1 cellular context compared by ENCODE assay signal in genomic region chr4:9877123-9877522, GRCh38.
TF ChIP-seq lines count a peak whose summit lies in the region.

No MANE protein-coding gene starts in this region.

TF ChIP-seq in HepG2, 621 proteins besides CTCF, POLR2A, EP300 and RAD21 (continued from another document):
- TF ChIP-seq ZGPAT (CRISPR knock-in tag; IDR thresholded peaks at IDR 0.05), result no peak
- no peak for TF ChIP-seq ZFP82 (CRISPR knock-in tag; IDR thresholded peaks at IDR 0.05; ENCODE audit: borderline replicate concordance)
- no peak for TF ChIP-seq ZNF75D (CRISPR knock-in tag; IDR thresholded peaks at IDR 0.05; ENCODE audit: borderline replicate concordance)
- TF ChIP-seq FUBP1 (CRISPR knock-in tag; IDR thresholded peaks at IDR 0.05; ENCODE audit: borderline replicate concordance), result no peak
- no peak for TF ChIP-seq ZNF569 (CRISPR knock-in tag; IDR thresholded peaks at IDR 0.05; ENCODE audit: borderline replicate concordance)
